In genomic region chr9:33244150-33244784, GRCh38 we compare ENCODE assay signal across 25 cellular contexts. TPM values are rescaled to one million over a fixed set of nuclear protein-coding genes. Genes with fewer than 3 reads are reported as not detected.
DNase-seq lines count a peak whose midpoint lies in the region; ATAC-seq, FAIRE-seq and TF ChIP-seq lines count a peak whose summit lies in the region.
"Had no signal": no experiment of that assay in that cellular context is flagged by ENCODE, and none has a peak within 500 bp of the region (broad histone marks: within the 10 kb centered on the region; RNA-seq: fewer than 3 reads in every experiment).

No MANE protein-coding gene starts in this region.

- no peaks in the 10 kb centered on the region for H3K9me3 ChIP-seq in K562 (replicated peaks; ENCODE audit: control insufficient read depth, insufficient read depth, low read depth, low read length)
- H3K9me3 ChIP-seq: A549 had no signal

- H3K9me3 Mint-ChIP-seq in nephron progenitor cell, result no peaks in the 10 kb centered on the region
- H3K9me3 Mint-ChIP-seq: CD4-positive, alpha-beta T cell had no signal

- no peaks in the 10 kb centered on the region for H3K9me1 ChIP-seq in K562 (ENCODE audit: control insufficient read depth, insufficient read depth, low read length)

- peaks cover 7% of the 10 kb centered on the region for H3K36me3 Mint-ChIP-seq in nephron progenitor cell (ENCODE audit: low read depth)

- no peak for TF ChIP-seq CTCF in NB4 (IDR thresholded peaks at IDR 0.05; ENCODE audit: low read depth, low read length)
- TF ChIP-seq CTCF in K562 (IDR thresholded peaks at IDR 0.05 in 2 of 3, conservative IDR thresholded peaks at IDR 0.05 in 1 of 3; ENCODE audit: insufficient read depth in 2 of 3, low read depth in 1 of 3, low read length in 3 of 3), result no peak
- no peak for TF ChIP-seq CTCF in nephron progenitor cell (IDR thresholded peaks at IDR 0.05)

- no peak overlapping the region for H3K4me3 ChIP-seq in NB4 (ENCODE audit: low read depth, low read length)
- no peak overlapping the region for H3K4me3 ChIP-seq in K562
- H3K4me3 ChIP-seq: A549, GM12878 had no signal

- H3K4me2 ChIP-seq in K562 (ENCODE audit: insufficient read depth, low read length), result no peak overlapping the region
- H3K4me2 ChIP-seq: A549 had no signal

- intact Hi-C loops in K562 (cut with micrococcal nuclease), result no loop called here
- intact Hi-C loops in cardiac septum (cut with DNase I), result no loop called here

- no peak overlapping the region for H3K27ac ChIP-seq in K562 (ENCODE audit: extremely low read depth, low read depth, low read length)

- no peaks in the 10 kb centered on the region for H3K27me3 ChIP-seq in K562 (ENCODE audit: control insufficient read depth in 2 of 2, insufficient read depth in 2 of 2, low read length in 2 of 2)

- H3K79me2 ChIP-seq in K562 (ENCODE audit: control insufficient read depth, insufficient read depth, low read length), result no peaks in the 10 kb centered on the region

- CTCF ChIA-PET in K562 (lab: Yijun Ruan, JAX; ENCODE audit: low intra/inter-chr PET ratio), result no interaction called here

- no peak overlapping the region for H3K9ac ChIP-seq in K562 (ENCODE audit: insufficient read depth in 1 of 2, low read depth in 2 of 2, low read length in 2 of 2)

- POLR2A ChIA-PET in K562 (lab: Yijun Ruan, JAX), result interaction anchor here (1.2 kb wide), 1 partner anchor 219 kb away, joined by 3 read pairs; the partner anchor contains the start of gene DNAJA1

- WGBS in K562 (ENCODE audit: insufficient coverage, low coverage, missing lambda C conversion rate), result 71% methylated on average over 7 of the region's 9 CpGs

- peak overlapping the region; percentile 52 for H3K27ac Mint-ChIP-seq in nephron progenitor cell
- H3K27ac Mint-ChIP-seq: CD4-positive, alpha-beta T cell had no signal

- no TSS peak for BruUV-seq in K562 (replicated peaks; lab: Mats Ljungman, UMichigan)

- FAIRE-seq in K562 (lab: Jason Lieb, UNC), result no peak
- no peak for FAIRE-seq in H54 (lab: Jason Lieb, UNC)
- FAIRE-seq: A549, GM12878, GM18507, HTR-8/SVneo had no signal

- H2AFZ ChIP-seq in K562 (ENCODE audit: low read depth, low read length), result no peak overlapping the region

- H3K4me3 Mint-ChIP-seq in nephron progenitor cell, result no peak overlapping the region
- H3K4me3 Mint-ChIP-seq: CD4-positive, alpha-beta T cell had no signal

- peaks cover 16 to 17% of the 10 kb centered on the region in 2 experiments; a peak in 4 of 5 replicates for H3K4me1 ChIP-seq in K562 (replicated peaks in 1 of 2; ENCODE audit: control insufficient read depth in 2 of 2, insufficient read depth in 2 of 2, low read length in 2 of 2)

- H4K20me1 ChIP-seq in K562 (replicated peaks; ENCODE audit: control insufficient read depth, insufficient read depth, low read length), result no peaks in the 10 kb centered on the region

- 0 out of 3 replicates have a peak, but pooled peaks cover 3% of the 10 kb centered on the region for H3K36me3 ChIP-seq in K562 (ENCODE audit: control insufficient read depth, insufficient read depth, low read length)

- no peak for ATAC-seq in K562
- ATAC-seq in GM19397 (IDR thresholded peaks at IDR 0.05; ENCODE audit: unreplicated experiment), result no peak
- ATAC-seq: A549, GM12878, Panc1 had no signal

- no peak for TF ChIP-seq RAD21 in K562 (CRISPR knock-in tag; conservative IDR thresholded peaks at IDR 0.05 in 1 of 2, IDR thresholded peaks at IDR 0.05 in 1 of 2)

- peaks cover 6% of the 10 kb centered on the region for H3K27me3 Mint-ChIP-seq in nephron progenitor cell (ENCODE audit: low read depth, poor library complexity)
- H3K27me3 Mint-ChIP-seq: CD4-positive, alpha-beta T cell had no signal

- TF ChIP-seq EP300 in K562 (IDR thresholded peaks at IDR 0.05; ENCODE audit: low read length), result no peak

- peaks cover 7% of the 10 kb centered on the region for H3K4me1 Mint-ChIP-seq in nephron progenitor cell

- peak; percentile 6 for DNase-seq in D341Med (ENCODE audit: low spot score)
- DNase-seq in NB4 (ENCODE audit: low read depth), result peak; percentile 67
- DNase-seq in K562 (ENCODE audit: extremely low read depth in 1 of 4, low spot score in 3 of 4), result no peak
- no peak for DNase-seq in nephron progenitor cell
- no peak for DNase-seq in H54 (ENCODE audit: insufficient read length, low spot score)
- no peak for DNase-seq in COR-L47 (lab: John Stamatoyannopoulos, UW)
- DNase-seq in cardiac septum (ENCODE audit: low spot score), result no peak
- DNase-seq: Calu3; CD4-positive, alpha-beta T cell; DMS53; EL; GOT3; NCI-H1436; NCI-H2029; NCI-H345; NCI-H524 treated with DMSO at 0.1 percent for 48 hours had no signal

- in situ Hi-C loops in K562 (cut with MboI), result loop anchor here (25.0 kb wide), 2 partner anchors 682 to 857 kb away; partner anchors contain the start of genes ACO1, NDUFB6, SMIM27 and TOPORS

- TF ChIP-seq POLR2A in NB4 (IDR thresholded peaks at IDR 0.05; ENCODE audit: extremely low read depth, insufficient read length), result no peak
- no peak for TF ChIP-seq POLR2A in K562 (conservative IDR thresholded peaks at IDR 0.05)
- no peak for TF ChIP-seq POLR2A in H54 (IDR thresholded peaks at IDR 0.05; ENCODE audit: low read depth, low read length)

RNA-seq across cellular contexts. Expression of gene SPINK4, which starts 4.3 kb away (rescaled TPM):
- total RNA-seq in K562 (2011; cell fraction: chromatin; rRNA removed; ENCODE audit: low replicate concordance), result not detected in 2 replicates
- not detected in 2 replicates for total RNA-seq in K562 (2011; cell fraction: nucleolus; rRNA removed)
- total RNA-seq in K562 (2011; cell fraction: nucleoplasm; rRNA removed), result not detected in 2 replicates
- total RNA-seq in K562 (2014; rRNA removed) (not detected in 2 replicates), K562 (2014; rRNA removed; fragmentation: Illumina TruSeq; extraction: Trizol) (1.1 and 1.6 TPM in 2 replicates), K562 (2015; rRNA removed; fragmentation: Illumina TruSeq; extraction: Trizol) (not detected in 2 replicates), K562 (2021) (0.80 TPM in 1 of 2 replicates, not detected in the other), cardiac septum (not detected)
- polyA plus RNA-seq in K562 (2011; rRNA removed) (0.74 and 1.1 TPM in 2 replicates), K562 (2014; fragmentation: Illumina TruSeq; extraction: Trizol) (2.0 and 2.1 TPM in 2 replicates), K562 (2014; fragmentation: Nextera tagmentation; extraction: Ambion mirVana) (1 to 10 TPM; 3.9 to 5.5 TPM), K562 (2014; rRNA removed) (2.1 and 5.1 TPM in 2 replicates)
- 1.3 TPM in 1 of 2 replicates, not detected in the other for polyA plus RNA-seq in K562 (2011; cell fraction: cytosol; rRNA removed)
- not detected in 2 replicates for polyA plus RNA-seq in K562 (2011; cell fraction: nucleus; rRNA removed)
- 0.92 and 2.0 TPM in 2 replicates for polyA plus RNA-seq in K562 (2012)
- polyA minus RNA-seq in K562 (2011; rRNA and poly(A)+ RNA removed), result not detected in 2 replicates
- 11.9 and 19.0 TPM in 2 replicates for polyA minus RNA-seq in K562 (2011; cell fraction: cytosol; rRNA and poly(A)+ RNA removed)
- 3.2 TPM in 1 of 2 replicates, not detected in the other for polyA minus RNA-seq in K562 (2011; cell fraction: nucleus; rRNA and poly(A)+ RNA removed)
- total RNA-seq: Calu3; CD4-positive, alpha-beta T cell; GM12878; LHCN-M2; SK-MEL-5 had no signal
- polyA plus RNA-seq: A549, BJ, GM12878 had no signal

RNA-seq across cellular contexts. Expression of gene BAG1, which starts 20.2 kb away (rescaled TPM):
- 64.8 and 75.0 TPM in 2 replicates for total RNA-seq in K562 (2011; cell fraction: chromatin; rRNA removed; ENCODE audit: low replicate concordance)
- 51.1 and 58.0 TPM in 2 replicates for total RNA-seq in K562 (2011; cell fraction: nucleolus; rRNA removed)
- total RNA-seq in K562 (2011; cell fraction: nucleoplasm; rRNA removed), result 69.4 and 101 TPM in 2 replicates
- total RNA-seq in K562 (2014; rRNA removed) (76.1 and 106 TPM in 2 replicates), K562 (2014; rRNA removed; fragmentation: Illumina TruSeq; extraction: Trizol) (56.0 and 57.6 TPM in 2 replicates), K562 (2015; rRNA removed; fragmentation: Illumina TruSeq; extraction: Trizol) (56.0 and 59.2 TPM in 2 replicates), K562 (2021) (86.6 and 94.5 TPM in 2 replicates), cardiac septum (150 TPM)
- polyA plus RNA-seq in K562 (2011; rRNA removed) (30.3 and 46.1 TPM in 2 replicates), K562 (2014; fragmentation: Illumina TruSeq; extraction: Trizol) (56.9 and 60.0 TPM in 2 replicates), K562 (2014; fragmentation: Nextera tagmentation; extraction: Ambion mirVana) (10 to 100 TPM in 1 of 2 experiments, 1 to 10 TPM in 1; 9.7 to 10.0 TPM), K562 (2014; rRNA removed) (103 and 120 TPM in 2 replicates)
- polyA plus RNA-seq in K562 (2011; cell fraction: cytosol; rRNA removed), result 22.2 and 23.4 TPM in 2 replicates
- 22.2 and 25.2 TPM in 2 replicates for polyA plus RNA-seq in K562 (2011; cell fraction: nucleus; rRNA removed)
- 56.8 and 58.7 TPM in 2 replicates for polyA plus RNA-seq in K562 (2012)
- polyA minus RNA-seq in K562 (2011; rRNA and poly(A)+ RNA removed), result 26.4 TPM in 2 replicates
- 13.6 and 14.4 TPM in 2 replicates for polyA minus RNA-seq in K562 (2011; cell fraction: cytosol; rRNA and poly(A)+ RNA removed)
- polyA minus RNA-seq in K562 (2011; cell fraction: nucleus; rRNA and poly(A)+ RNA removed), result 27.6 and 40.3 TPM in 2 replicates

RNA-seq across cellular contexts. Expression of gene CHMP5, which starts 20.6 kb away (rescaled TPM):
- total RNA-seq in K562 (2011; cell fraction: chromatin; rRNA removed; ENCODE audit: low replicate concordance), result 5.5 and 19.4 TPM in 2 replicates
- total RNA-seq in K562 (2011; cell fraction: nucleolus; rRNA removed), result 4.7 and 5.7 TPM in 2 replicates
- total RNA-seq in K562 (2011; cell fraction: nucleoplasm; rRNA removed), result 14.0 and 18.7 TPM in 2 replicates
- total RNA-seq in K562 (2014; rRNA removed) (34.2 and 42.8 TPM in 2 replicates), K562 (2014; rRNA removed; fragmentation: Illumina TruSeq; extraction: Trizol) (59.9 and 71.6 TPM in 2 replicates), K562 (2015; rRNA removed; fragmentation: Illumina TruSeq; extraction: Trizol) (33.8 and 36.5 TPM in 2 replicates), K562 (2021) (36.0 and 39.3 TPM in 2 replicates), cardiac septum (53.8 TPM)
- polyA plus RNA-seq in K562 (2011; rRNA removed) (53.3 and 67.2 TPM in 2 replicates), K562 (2014; fragmentation: Illumina TruSeq; extraction: Trizol) (50.9 and 53.0 TPM in 2 replicates), K562 (2014; fragmentation: Nextera tagmentation; extraction: Ambion mirVana) (100 to 1,000 TPM in 1 of 2 experiments, 10 to 100 TPM in 1; 99.5 to 105 TPM), K562 (2014; rRNA removed) (53.0 and 54.9 TPM in 2 replicates)
- 9.2 and 27.3 TPM in 2 replicates for polyA plus RNA-seq in K562 (2011; cell fraction: cytosol; rRNA removed)
- 8.0 and 17.0 TPM in 2 replicates for polyA plus RNA-seq in K562 (2011; cell fraction: nucleus; rRNA removed)
- polyA plus RNA-seq in K562 (2012), result 38.2 and 46.2 TPM in 2 replicates
- 50.1 and 53.8 TPM in 2 replicates for polyA minus RNA-seq in K562 (2011; rRNA and poly(A)+ RNA removed)
- 13.8 and 14.3 TPM in 2 replicates for polyA minus RNA-seq in K562 (2011; cell fraction: cytosol; rRNA and poly(A)+ RNA removed)
- 4.0 and 5.9 TPM in 2 replicates for polyA minus RNA-seq in K562 (2011; cell fraction: nucleus; rRNA and poly(A)+ RNA removed)

RNA-seq across cellular contexts. Expression of gene NFX1, which starts 46.0 kb away (rescaled TPM):
- 66.7 and 97.6 TPM in 2 replicates for total RNA-seq in K562 (2011; cell fraction: chromatin; rRNA removed; ENCODE audit: low replicate concordance)
- total RNA-seq in K562 (2011; cell fraction: nucleolus; rRNA removed), result 38.2 and 46.5 TPM in 2 replicates
- total RNA-seq in K562 (2011; cell fraction: nucleoplasm; rRNA removed), result 46.0 and 51.6 TPM in 2 replicates
- total RNA-seq in K562 (2014; rRNA removed) (22.1 and 23.8 TPM in 2 replicates), K562 (2014; rRNA removed; fragmentation: Illumina TruSeq; extraction: Trizol) (26.3 and 28.7 TPM in 2 replicates), K562 (2015; rRNA removed; fragmentation: Illumina TruSeq; extraction: Trizol) (24.8 and 26.8 TPM in 2 replicates), K562 (2021) (29.9 and 30.8 TPM in 2 replicates), cardiac septum (38.0 TPM)
- polyA plus RNA-seq in K562 (2011; rRNA removed) (36.5 and 38.9 TPM in 2 replicates), K562 (2014; fragmentation: Illumina TruSeq; extraction: Trizol) (32.7 and 38.5 TPM in 2 replicates), K562 (2014; fragmentation: Nextera tagmentation; extraction: Ambion mirVana) (10 to 100 TPM in 1 of 2 experiments, 1 to 10 TPM in 1; 8.8 to 32.5 TPM), K562 (2014; rRNA removed) (24.0 TPM in 2 replicates)
- polyA plus RNA-seq in K562 (2011; cell fraction: cytosol; rRNA removed), result 37.3 and 38.7 TPM in 2 replicates
- polyA plus RNA-seq in K562 (2011; cell fraction: nucleus; rRNA removed), result 31.5 and 51.2 TPM in 2 replicates
- polyA plus RNA-seq in K562 (2012), result 24.7 and 28.0 TPM in 2 replicates
- polyA minus RNA-seq in K562 (2011; rRNA and poly(A)+ RNA removed), result 86.2 and 99.5 TPM in 2 replicates
- 17.6 and 30.2 TPM in 2 replicates for polyA minus RNA-seq in K562 (2011; cell fraction: cytosol; rRNA and poly(A)+ RNA removed)
- polyA minus RNA-seq in K562 (2011; cell fraction: nucleus; rRNA and poly(A)+ RNA removed), result 29.8 and 38.5 TPM in 2 replicates

Comparison
In these comparisons a context has a peak if more than half of its experiments do, and no peak if none do; other contexts are left out.
1. DNase-seq: peak in D341Med (single experiment) and NB4 (single experiment); none in K562 (0 of 4), nephron progenitor cell (single experiment), H54 (single experiment), COR-L47 (single experiment) and cardiac septum (single experiment).